Comparison of ENCODE assay signal across 8 cellular contexts in the genomic region with DNA sequence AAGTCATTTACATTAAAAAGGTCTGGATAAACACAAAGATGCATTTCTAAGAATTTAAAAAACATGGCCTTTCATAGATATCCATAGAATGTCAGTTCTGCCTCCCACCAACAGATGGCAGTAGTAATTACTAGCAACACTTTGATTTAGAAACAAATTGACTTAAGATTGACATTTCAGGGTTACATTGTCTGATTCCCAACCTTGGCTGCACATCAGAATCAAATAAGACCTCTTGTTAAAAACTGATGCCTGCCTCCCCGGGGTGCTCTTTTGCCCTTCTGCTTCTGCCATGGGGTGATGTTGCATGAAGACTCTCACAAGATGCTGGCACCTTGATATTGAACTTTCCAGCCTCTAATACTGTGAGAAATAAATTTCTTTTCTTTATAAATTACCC.
DNase-seq lines count a peak whose midpoint lies in the region; ATAC-seq and TF ChIP-seq lines count a peak whose summit lies in the region.

No MANE protein-coding gene starts in this region.

- ATAC-seq in PC-3, result no peak

- H3K4me1 ChIP-seq in cardiac muscle cell (ENCODE audit: low read depth), result no peaks in the 10 kb centered on the region
- H3K4me1 ChIP-seq in PC-3 (ENCODE audit: insufficient read depth, low read length), result no peaks in the 10 kb centered on the region
- peaks cover 0 to under 1% (median 0%) of the 10 kb centered on the region in 4 donors for H3K4me1 ChIP-seq in tibial nerve

- no peaks in the 10 kb centered on the region for H4K20me1 ChIP-seq in PC-3 (ENCODE audit: low read length)

- CTCF ChIA-PET in PC-3 (lab: Charles Lee), result no interaction called here

- H3K27me3 ChIP-seq in cardiac muscle cell, result no peaks in the 10 kb centered on the region
- H3K27me3 ChIP-seq in PC-3 (ENCODE audit: low read length), result peaks cover 46% of the 10 kb centered on the region
- no peaks in the 10 kb centered on the region for H3K27me3 ChIP-seq in tibial nerve

- DNase-seq in cardiac muscle cell (ENCODE audit: low read depth in 1 of 2, low spot score in 1 of 2) (peak in 1 of 2 donors; percentile 24), cardiac septum (ENCODE audit: low spot score) (no peak), PC-3 (peak; percentile 74), fibroblast of mammary gland (ENCODE audit: low read depth) (peak; percentile 40), tibial nerve (ENCODE audit: low spot score in 2 of 2) (peak in 1 of 2 donors; percentile 63), NCI-H128 (lab: John Stamatoyannopoulos, UW; ENCODE audit: unreplicated experiment) (no peak), amygdala (lab: John Stamatoyannopoulos, UW) (no peak), UCSD-AML1 (lab: John Stamatoyannopoulos, UW; ENCODE audit: unreplicated experiment) (no peak)

- WGBS in tibial nerve, 2 donors, result 66 to 90% methylated on average over 1 of the region's 1 CpG

- no peaks in the 10 kb centered on the region for H3K36me3 ChIP-seq in cardiac muscle cell
- no peaks in the 10 kb centered on the region for H3K36me3 ChIP-seq in PC-3 (ENCODE audit: low read depth, low read length)
- H3K36me3 ChIP-seq in tibial nerve, result no peaks in the 10 kb centered on the region

- no peak overlapping the region for H3K9ac ChIP-seq in PC-3 (ENCODE audit: low read length)

- no peaks in the 10 kb centered on the region for H3K79me2 ChIP-seq in PC-3 (ENCODE audit: low read length)

- H3K9me3 ChIP-seq in cardiac muscle cell (ENCODE audit: low read depth) (no peaks in the 10 kb centered on the region), PC-3 (ENCODE audit: low read length) (no peaks in the 10 kb centered on the region), tibial nerve (no peaks in the 10 kb centered on the region)

- POLR2A ChIA-PET in PC-3 (lab: Charles Lee; ENCODE audit: unreplicated experiment), result no interaction called here

- intact Hi-C loops in cardiac septum (cut with DNase I) (no loop called here), PC-3 (cut with micrococcal nuclease) (loop anchor here (1.0 kb wide), 1 partner anchor 304 kb away; no protein-coding TSS in a partner anchor)

- H3K27ac ChIP-seq in cardiac muscle cell (no peak overlapping the region), PC-3 (ENCODE audit: low read length) (no peak overlapping the region), tibial nerve (no peak overlapping the region)

- H3K4me2 ChIP-seq in PC-3 (ENCODE audit: low read length), result no peak overlapping the region

- H3K4me3 ChIP-seq in cardiac muscle cell (no peak overlapping the region), PC-3 (ENCODE audit: low read length) (no peak overlapping the region), fibroblast of mammary gland (ENCODE audit: control insufficient read depth, low read depth, low read length) (no peak overlapping the region), tibial nerve (no peak overlapping the region)

- H2AFZ ChIP-seq in PC-3 (ENCODE audit: low read length), result no peak overlapping the region

- no peaks in the 10 kb centered on the region for H3K9me2 ChIP-seq in PC-3 (replicated peaks; ENCODE audit: low read length)

- TF ChIP-seq CTCF in cardiac muscle cell (IDR thresholded peaks at IDR 0.05; ENCODE audit: low read depth, low read length), result peak; percentile 52
- TF ChIP-seq CTCF in PC-3 (conservative IDR thresholded peaks at IDR 0.05; ENCODE audit: low read depth, low read length), result peak; percentile 89
- peak; percentile 59 for TF ChIP-seq CTCF in fibroblast of mammary gland (conservative IDR thresholded peaks at IDR 0.05; ENCODE audit: control insufficient read depth, insufficient read depth, low read depth, low read length)
- TF ChIP-seq CTCF in tibial nerve (IDR thresholded peaks at IDR 0.05), result peak in 3 of 5 experiments; percentile 15 to 50 (median 28)

- no peaks in the 10 kb centered on the region for H3F3A ChIP-seq in PC-3 (ENCODE audit: low read length, unreplicated experiment)

- BruUV-seq in PC-3 (replicated peaks; lab: Mats Ljungman, UMichigan), result no TSS peak

- TF ChIP-seq EP300 in tibial nerve (IDR thresholded peaks at IDR 0.05), result no peak

- no peak for TF ChIP-seq POLR2A in tibial nerve (IDR thresholded peaks at IDR 0.05)

Comparison
In these comparisons a context has a peak if more than half of its experiments do, and no peak if none do; other contexts are left out.
1. DNase-seq: peak in PC-3 (single experiment) and fibroblast of mammary gland (single experiment); none in cardiac septum (single experiment), NCI-H128 (single experiment), amygdala (0 of 56) and UCSD-AML1 (single experiment).
2. CTCF ChIP-seq: peak in every context shown above with its lines; median percentile 89 in PC-3; 59 in fibroblast of mammary gland; 52 in cardiac muscle cell; 28 in tibial nerve.